19 cellular contexts compared by ENCODE assay signal in genomic region chr1:112196008-112196588, GRCh38.
DNase-seq lines count a peak whose midpoint lies in the region; ATAC-seq, FAIRE-seq and TF ChIP-seq lines count a peak whose summit lies in the region.
"Had no signal": no experiment of that assay in that cellular context is flagged by ENCODE, and none has a peak within 500 bp of the region (broad histone marks: within the 10 kb centered on the region; RNA-seq: fewer than 3 reads in every experiment).

No MANE protein-coding gene starts in this region.

- no peaks in the 10 kb centered on the region for H3K4me1 Mint-ChIP-seq in stimulated activated effector memory CD8-positive, alpha-beta T cell treated with anti-CD3 and anti-CD28 coated beads, Interleukin-12 subunit alpha, Interleukin-12 subunit beta, amount 100 ng/mL, for 72 hours
- H3K4me1 Mint-ChIP-seq: CD4-positive, CD25-positive, alpha-beta regulatory T cell had no signal

- TF ChIP-seq EP300 in K562 (IDR thresholded peaks at IDR 0.05; ENCODE audit: low read length): no peak

- H3K79me2 ChIP-seq in K562 (ENCODE audit: control insufficient read depth, insufficient read depth, low read length): no peaks in the 10 kb centered on the region

- H3K9me3 Mint-ChIP-seq in stimulated activated effector memory CD8-positive, alpha-beta T cell treated with anti-CD3 and anti-CD28 coated beads, Interleukin-12 subunit alpha, Interleukin-12 subunit beta, amount 100 ng/mL, for 72 hours: peaks cover 6% of the 10 kb centered on the region

- H3K4me2 ChIP-seq in K562 (ENCODE audit: insufficient read depth, low read length): no peak overlapping the region
- H3K4me2 ChIP-seq: BLaER1 treated with 17β-estradiol and CSF1 and Interleukin-3, amounts not matched to agents 10 nM and 100 nM had no signal

- no peaks in the 10 kb centered on the region for H3K36me3 Mint-ChIP-seq in stimulated activated effector memory CD8-positive, alpha-beta T cell treated with anti-CD3 and anti-CD28 coated beads, Interleukin-12 subunit alpha, Interleukin-12 subunit beta, amount 100 ng/mL, for 72 hours
- H3K36me3 Mint-ChIP-seq: CD4-positive, CD25-positive, alpha-beta regulatory T cell had no signal

- TF ChIP-seq POLR2A in GM12892 (IDR thresholded peaks at IDR 0.05; ENCODE audit: low read depth, low read length) (no peak), K562 (conservative IDR thresholded peaks at IDR 0.05) (no peak), Peyer's patch (IDR thresholded peaks at IDR 0.05) (no peak)

- H3K4me3 ChIP-seq in K562 (no peak overlapping the region), Peyer's patch (no peak overlapping the region)
- H3K4me3 ChIP-seq: BLaER1 treated with 17β-estradiol and CSF1 and Interleukin-3, amounts not matched to agents 10 nM and 100 nM; GM23248 had no signal

- H2AFZ ChIP-seq in K562 (ENCODE audit: low read depth, low read length): no peak overlapping the region
- H2AFZ ChIP-seq: GM23248 had no signal

- ATAC-seq in Right ventricle myocardium superior (ENCODE audit: poor library complexity) (peak; percentile 49), K562 (no peak)
- ATAC-seq in stimulated activated effector memory CD8-positive, alpha-beta T cell treated with anti-CD3 and anti-CD28 coated beads, Interleukin-12 subunit alpha, Interleukin-12 subunit beta, amount 100 ng/mL, for 72 hours: peak; percentile 24
- ATAC-seq: HCT116 had no signal

- H3K9me3 ChIP-seq in K562 (replicated peaks; ENCODE audit: control insufficient read depth, insufficient read depth, low read depth, low read length) (no peaks in the 10 kb centered on the region), Peyer's patch (no peaks in the 10 kb centered on the region)

- H3K4me3 Mint-ChIP-seq in stimulated activated effector memory CD8-positive, alpha-beta T cell treated with anti-CD3 and anti-CD28 coated beads, Interleukin-12 subunit alpha, Interleukin-12 subunit beta, amount 100 ng/mL, for 72 hours: no peak overlapping the region
- H3K4me3 Mint-ChIP-seq: CD4-positive, CD25-positive, alpha-beta regulatory T cell had no signal

- H3K9me1 ChIP-seq in K562 (ENCODE audit: control insufficient read depth, insufficient read depth, low read length): no peaks in the 10 kb centered on the region

- POLR2A ChIA-PET in K562 (lab: Yijun Ruan, JAX): no interaction called here
- POLR2A ChIA-PET in RWPE1 (lab: Yijun Ruan, JAX; ENCODE audit: low non-redundant PET): no interaction called here

- H4K20me1 ChIP-seq in K562 (replicated peaks; ENCODE audit: control insufficient read depth, insufficient read depth, low read length): no peaks in the 10 kb centered on the region
- H4K20me1 ChIP-seq: BLaER1 treated with 17β-estradiol and CSF1 and Interleukin-3, amounts not matched to agents 10 nM and 100 nM had no signal

- CTCF ChIA-PET in K562 (lab: Yijun Ruan, JAX; ENCODE audit: low intra/inter-chr PET ratio): no interaction called here
- CTCF ChIA-PET in RWPE1 (lab: Yijun Ruan, JAX): interaction anchor here (0.5 to 0.7 kb wide), 2 partner anchors 19 to 837 kb away, joined by 3 read pairs; no protein-coding TSS in a partner anchor

- in situ Hi-C loops in K562 (cut with MboI): no loop called here

- H3K27me3 ChIP-seq in K562 (ENCODE audit: control insufficient read depth in 2 of 2, insufficient read depth in 2 of 2, low read length in 2 of 2) (no peaks in the 10 kb centered on the region), Peyer's patch (no peaks in the 10 kb centered on the region)
- H3K27me3 ChIP-seq: BLaER1 treated with 17β-estradiol and CSF1 and Interleukin-3, amounts not matched to agents 10 nM and 100 nM had no signal

- H3K4me1 ChIP-seq in K562 (replicated peaks in 1 of 2; ENCODE audit: control insufficient read depth in 2 of 2, insufficient read depth in 2 of 2, low read length in 2 of 2): no peaks in the 10 kb centered on the region
- H3K4me1 ChIP-seq in Peyer's patch: no peaks in the 10 kb centered on the region
- H3K4me1 ChIP-seq: BLaER1 treated with 17β-estradiol and CSF1 and Interleukin-3, amounts not matched to agents 10 nM and 100 nM had no signal

- DNase-seq in Right ventricle myocardium superior: no peak
- no peak for DNase-seq in cardiac septum (ENCODE audit: low spot score)
- DNase-seq in GM12892 (ENCODE audit: insufficient read length): no peak
- no peak for DNase-seq in K562 (ENCODE audit: extremely low read depth in 1 of 4, low spot score in 3 of 4)
- no peak for DNase-seq in stimulated activated effector memory CD8-positive, alpha-beta T cell treated with anti-CD3 and anti-CD28 coated beads, Interleukin-12 subunit alpha, Interleukin-12 subunit beta, amount 100 ng/mL, for 72 hours (ENCODE audit: low spot score in 2 of 2)
- DNase-seq in NK-92 treated with Interleukin-12 subunit alpha and Interleukin-12 subunit beta, amount 100 ng/mL, for 24 hours (lab: John Stamatoyannopoulos, UW): no peak
- no peak for DNase-seq in Peyer's patch
- DNase-seq in RWPE1 (ENCODE audit: low spot score): no peak
- DNase-seq: 8988T; ACHN; CD4-positive, CD25-positive, alpha-beta regulatory T cell; DMS53; GF-D8 had no signal

- intact Hi-C loops in Right ventricle myocardium superior (cut with DNase I) (no loop called here), cardiac septum (cut with DNase I) (no loop called here), K562 (cut with micrococcal nuclease) (no loop called here)

- H3K9ac ChIP-seq in K562 (ENCODE audit: insufficient read depth in 1 of 2, low read depth in 2 of 2, low read length in 2 of 2): no peak overlapping the region
- H3K9ac ChIP-seq: BLaER1 treated with 17β-estradiol and CSF1 and Interleukin-3, amounts not matched to agents 10 nM and 100 nM; GM23248 had no signal

- TF ChIP-seq CTCF in K562 (IDR thresholded peaks at IDR 0.05 in 2 of 3, conservative IDR thresholded peaks at IDR 0.05 in 1 of 3; ENCODE audit: insufficient read depth in 2 of 3, low read depth in 1 of 3, low read length in 3 of 3): no peak
- no peak for TF ChIP-seq CTCF in Peyer's patch (IDR thresholded peaks at IDR 0.05)
- no peak for TF ChIP-seq CTCF in RWPE1 (conservative IDR thresholded peaks at IDR 0.05; ENCODE audit: low read depth)

- no TSS peak for BruUV-seq in K562 (replicated peaks; lab: Mats Ljungman, UMichigan)

- H3K27ac Mint-ChIP-seq in stimulated activated effector memory CD8-positive, alpha-beta T cell treated with anti-CD3 and anti-CD28 coated beads, Interleukin-12 subunit alpha, Interleukin-12 subunit beta, amount 100 ng/mL, for 72 hours: no peak overlapping the region
- H3K27ac Mint-ChIP-seq: CD4-positive, CD25-positive, alpha-beta regulatory T cell had no signal

- no peak for TF ChIP-seq RAD21 in K562 (CRISPR knock-in tag; conservative IDR thresholded peaks at IDR 0.05 in 1 of 2, IDR thresholded peaks at IDR 0.05 in 1 of 2)

- no peak overlapping the region for H3K27ac ChIP-seq in K562 (ENCODE audit: extremely low read depth, low read depth, low read length)
- H3K27ac ChIP-seq in Peyer's patch: no peak overlapping the region
- no peak overlapping the region for H3K27ac ChIP-seq in RWPE1
- H3K27ac ChIP-seq: BLaER1 treated with 17β-estradiol and CSF1 and Interleukin-3, amounts not matched to agents 10 nM and 100 nM; GM23248; HL-60 had no signal

- FAIRE-seq in GM12892 (lab: Jason Lieb, UNC) (peak; percentile 21), K562 (lab: Jason Lieb, UNC) (no peak)
- FAIRE-seq: GM18507, H54 had no signal

- H3K36me3 ChIP-seq in K562 (ENCODE audit: control insufficient read depth, insufficient read depth, low read length): no peaks in the 10 kb centered on the region
- no peaks in the 10 kb centered on the region for H3K36me3 ChIP-seq in Peyer's patch
- H3K36me3 ChIP-seq: BLaER1 treated with 17β-estradiol and CSF1 and Interleukin-3, amounts not matched to agents 10 nM and 100 nM had no signal

- WGBS in K562 (ENCODE audit: insufficient coverage, low coverage, missing lambda C conversion rate): 0% methylated on average over 4 of the region's 4 CpGs

TF ChIP-seq in K562, 482 proteins besides CTCF, POLR2A, EP300 and RAD21 (continues in another document):
- TF ChIP-seq JUND (IDR thresholded peaks at IDR 0.05; ENCODE audit: borderline replicate concordance, low read depth, low read length) (no peak), JUND (tag; IDR thresholded peaks at IDR 0.05; ENCODE audit: borderline replicate concordance, low read depth, low read length) (peak; percentile 14; the same call in 1 of the 3 replicates), ATF3 (IDR thresholded peaks at IDR 0.05) (peak; percentile 49; the same call in 1 of the 2 replicates), ATF3 (CRISPR knock-in tag; conservative IDR thresholded peaks at IDR 0.05) (no peak), USF2 (CRISPR knock-in tag; IDR thresholded peaks at IDR 0.05) (0 out of 2 replicates have a peak, but pooled peaks have one; percentile 8), ERF (CRISPR knock-in tag; IDR thresholded peaks at IDR 0.05) (no peak), PHTF2 (CRISPR knock-in tag; IDR thresholded peaks at IDR 0.05) (no peak), ATF7 (IDR thresholded peaks at IDR 0.05) (peak; percentile 62)
- TF ChIP-seq, protein P1, sequence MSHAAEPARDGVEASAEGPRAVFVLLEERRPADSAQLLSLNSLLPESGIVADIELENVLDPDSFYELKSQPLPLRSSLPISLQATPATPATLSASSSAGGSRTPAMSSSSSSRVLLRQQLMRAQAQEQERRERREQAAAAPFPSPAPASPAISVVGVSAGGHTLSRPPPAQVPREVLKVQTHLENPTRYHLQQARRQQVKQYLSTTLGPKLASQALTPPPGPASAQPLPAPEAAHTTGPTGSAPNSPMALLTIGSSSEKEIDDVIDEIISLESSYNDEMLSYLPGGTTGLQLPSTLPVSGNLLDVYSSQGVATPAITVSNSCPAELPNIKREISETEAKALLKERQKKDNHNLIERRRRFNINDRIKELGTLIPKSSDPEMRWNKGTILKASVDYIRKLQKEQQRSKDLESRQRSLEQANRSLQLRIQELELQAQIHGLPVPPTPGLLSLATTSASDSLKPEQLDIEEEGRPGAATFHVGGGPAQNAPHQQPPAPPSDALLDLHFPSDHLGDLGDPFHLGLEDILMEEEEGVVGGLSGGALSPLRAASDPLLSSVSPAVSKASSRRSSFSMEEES (CRISPR knock-in tag; IDR thresholded peaks at IDR 0.05): peak; percentile 68
